8 cellular contexts compared by ENCODE assay signal in the genomic region with DNA sequence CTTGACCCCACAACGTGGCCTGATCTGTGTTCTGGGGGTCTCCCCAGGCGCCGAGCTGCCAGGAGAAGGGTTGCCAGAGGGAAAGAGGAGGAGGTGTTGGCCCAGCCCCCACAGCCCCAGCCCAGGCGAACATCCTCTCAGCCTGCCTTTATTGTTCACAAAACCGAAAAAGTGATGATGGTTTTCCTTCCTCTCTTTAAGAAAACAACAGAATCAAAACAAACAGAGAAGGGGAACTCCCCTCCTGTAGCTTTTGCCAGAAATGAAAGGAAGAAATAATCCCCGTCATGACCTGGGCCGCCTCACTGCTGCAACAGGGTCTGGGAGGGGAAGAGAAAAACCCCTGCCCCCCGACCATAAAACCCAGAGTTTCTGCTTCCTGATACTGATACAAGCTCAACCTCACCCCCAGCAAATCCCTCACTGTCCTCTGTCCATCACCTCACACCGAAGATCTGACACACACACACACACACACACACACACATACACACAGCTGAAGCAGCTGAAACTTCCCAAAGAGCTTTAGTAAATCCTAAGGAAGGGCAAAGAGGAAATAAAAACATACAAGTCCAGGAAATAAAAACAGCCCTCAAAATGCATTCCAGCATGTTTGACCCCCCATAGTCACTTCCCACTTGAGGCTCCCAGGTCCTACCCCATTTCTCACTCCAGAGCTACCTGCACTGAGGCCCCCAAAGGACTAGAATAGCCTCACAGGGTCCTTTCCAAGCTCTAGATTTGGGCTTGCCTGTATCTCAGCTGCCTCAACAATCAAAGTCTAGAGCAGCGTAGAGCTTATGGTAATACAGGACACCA. TPM values are rescaled to one million over a fixed set of nuclear protein-coding genes. Genes with fewer than 3 reads are reported as not detected.
DNase-seq lines count a peak whose midpoint lies in the region; ATAC-seq and TF ChIP-seq lines count a peak whose summit lies in the region.

No MANE protein-coding gene starts in this region.

- peak; percentile 54 to 73 (median 65) for DNase-seq in T-helper 17 cell
- peak; percentile 57 to 76 for DNase-seq in central memory CD8-positive, alpha-beta T cell (ENCODE audit: low spot score in 2 of 2)
- peak in 1 of 2 donors; percentile 64 for DNase-seq in psoas muscle
- no peak for DNase-seq in MG63
- DNase-seq in EL: no peak
- DNase-seq in NCI-H1092 treated with DMSO at 0.1 percent for 48 hours (lab: John Stamatoyannopoulos, UW): no peak

- H3K36me3 ChIP-seq in psoas muscle (ENCODE audit: insufficient read depth in 1 of 2, low read depth in 1 of 2) (no peaks in the 10 kb centered on the region), MG63 (no peaks in the 10 kb centered on the region)

- 64 to 78% (median 70%) methylated on average over 10 of the region's 10 CpGs for WGBS in psoas muscle, 3 donors

- H3K4me3 ChIP-seq in psoas muscle (no peak overlapping the region), MG63 (no peak overlapping the region)

- no peaks in the 10 kb centered on the region for H3K27me3 ChIP-seq in psoas muscle (ENCODE audit: insufficient read depth in 3 of 3, low read length in 2 of 3)
- H3K27me3 ChIP-seq in MG63: no peaks in the 10 kb centered on the region

- no peaks in the 10 kb centered on the region for H3K9me3 Mint-ChIP-seq in central memory CD8-positive, alpha-beta T cell

- H3K27me3 Mint-ChIP-seq in T-helper 17 cell: no peaks in the 10 kb centered on the region
- no peaks in the 10 kb centered on the region for H3K27me3 Mint-ChIP-seq in central memory CD8-positive, alpha-beta T cell

- ATAC-seq in GM18511 (IDR thresholded peaks at IDR 0.05; ENCODE audit: unreplicated experiment): peak; percentile 73
- ATAC-seq in HG02938 (IDR thresholded peaks at IDR 0.05; ENCODE audit: unreplicated experiment): peak; percentile 86
- peak; percentile 83 for ATAC-seq in T-helper 17 cell
- ATAC-seq in central memory CD8-positive, alpha-beta T cell (replicated peaks; ENCODE audit: extremely low read depth, poor library complexity, severe bottlenecking): peak; percentile 82
- no peak for ATAC-seq in psoas muscle

- no peak for TF ChIP-seq CTCF in psoas muscle (IDR thresholded peaks at IDR 0.05)

- intact Hi-C loops in psoas muscle (cut with DNase I): no loop called here

- H3K27ac ChIP-seq in psoas muscle: peak overlapping the region; percentile 53

- H3K27ac Mint-ChIP-seq in T-helper 17 cell: peak overlapping the region; percentile 100
- peak overlapping the region; percentile 99 for H3K27ac Mint-ChIP-seq in central memory CD8-positive, alpha-beta T cell (ENCODE audit: low read depth)

- peaks cover 24% of the 10 kb centered on the region for H3K4me1 ChIP-seq in psoas muscle

- peak overlapping the region; percentile 81 for H3K4me3 Mint-ChIP-seq in T-helper 17 cell
- peak overlapping the region; percentile 69 for H3K4me3 Mint-ChIP-seq in central memory CD8-positive, alpha-beta T cell

- no peaks in the 10 kb centered on the region for H3K36me3 Mint-ChIP-seq in T-helper 17 cell (ENCODE audit: low read depth)
- peaks cover 12% of the 10 kb centered on the region for H3K36me3 Mint-ChIP-seq in central memory CD8-positive, alpha-beta T cell (ENCODE audit: insufficient read depth)

- H3K9me3 ChIP-seq in T-helper 17 cell (ENCODE audit: control insufficient read depth, low read length, poor library complexity, severe bottlenecking) (no peaks in the 10 kb centered on the region), psoas muscle (peaks cover 16% of the 10 kb centered on the region), MG63 (no peaks in the 10 kb centered on the region)

- peaks cover 58% of the 10 kb centered on the region for H3K4me1 Mint-ChIP-seq in T-helper 17 cell
- H3K4me1 Mint-ChIP-seq in central memory CD8-positive, alpha-beta T cell: peaks cover 65% of the 10 kb centered on the region

RNA-seq across cellular contexts. Expression of gene ZFP36L2, which starts 51.8 kb away (rescaled TPM):
- 100 to 1,000 TPM; 501 to 627 TPM for total RNA-seq in T-helper 17 cell
- total RNA-seq in psoas muscle: 100 to 1,000 TPM in 1 of 4 donors, 10 to 100 TPM in 3; 48.9 to 103 (median 71.4) TPM
- polyA plus RNA-seq in psoas muscle: 10 to 100 TPM; 26.3 to 36.7 (median 34.5) TPM
- total RNA-seq in MG63 (2014; rRNA removed; shearing (Covaris generic); ENCODE audit: low replicate concordance): 9.6 and 19.7 TPM in 2 replicates

Comparison
In these comparisons a context has a peak if more than half of its experiments do, and no peak if none do; other contexts are left out.
1. ATAC-seq: peak in GM18511 (single experiment), HG02938 (single experiment), T-helper 17 cell (single experiment) and central memory CD8-positive, alpha-beta T cell (single experiment); none in psoas muscle (0 of 4).
2. DNase-seq: peak in T-helper 17 cell (3 of 3) and central memory CD8-positive, alpha-beta T cell (2 of 2); none in MG63 (single experiment), EL (single experiment) and NCI-H1092 treated with DMSO at 0.1 percent for 48 hours (single experiment).
3. RNA of gene ZFP36L2, which starts 51.8 kb away (total RNA-seq): 501 to 627 TPM in T-helper 17 cell; 48.9 to 103 TPM in psoas muscle and 9.6 to 19.7 TPM in MG63; every median in the first group is over 4 times any median in the second.